ENCODE assay signal across 8 cellular contexts in genomic region chr22:17773606-17774205, GRCh38. TPM values are rescaled to one million over a fixed set of nuclear protein-coding genes. Genes with fewer than 3 reads are reported as not detected.
A peak's percentile ranks its signal among the peaks of the same experiment; 100 is the strongest.
DNase-seq lines count a peak whose midpoint lies in the region; TF ChIP-seq lines count a peak whose summit lies in the region.

No MANE protein-coding gene starts in this region.

- TF ChIP-seq CTCF in endodermal cell (conservative IDR thresholded peaks at IDR 0.05) = no peak

- WGBS in endodermal cell (ENCODE audit: insufficient coverage in 1 of 2, insufficient read length in 1 of 2), 2 experiments = 0 to 4% methylated on average over 12 to 40 of the region's 47 CpGs

- H3K27ac ChIP-seq in endodermal cell (ENCODE audit: low read depth, low read length) (peak overlapping the region; percentile 81), substantia nigra (ENCODE audit: low read depth, low read length, poor library complexity, severe bottlenecking) (peak overlapping the region; percentile 51)

- H3K9me3 ChIP-seq in HAP-1 (no peaks in the 10 kb centered on the region), endodermal cell (ENCODE audit: control insufficient read depth, low read length) (no peaks in the 10 kb centered on the region)

- peak overlapping the region; percentile 64 for H3K9ac ChIP-seq in endodermal cell (ENCODE audit: extremely low read depth, low read length, poor library complexity, severe bottlenecking)

- in situ Hi-C loops in HAP-1 (cut with MboI; ENCODE audit: low sequenced_read_pairs) = no loop called here

- no peaks in the 10 kb centered on the region for H3K27me3 ChIP-seq in HAP-1 (ENCODE audit: low read depth)
- H3K27me3 ChIP-seq in endodermal cell (ENCODE audit: control insufficient read depth, insufficient read depth, low read length, poor library complexity, severe bottlenecking) = peaks cover 11% of the 10 kb centered on the region

- no peaks in the 10 kb centered on the region for H3K36me3 ChIP-seq in HAP-1 (replicated peaks)
- H3K36me3 ChIP-seq in endodermal cell (ENCODE audit: control insufficient read depth, insufficient read depth, low read length) = no peaks in the 10 kb centered on the region

- H3K9me3 Mint-ChIP-seq in endodermal cell = no peaks in the 10 kb centered on the region

- peaks cover 5% of the 10 kb centered on the region for H3K4me1 ChIP-seq in HAP-1
- H3K4me1 ChIP-seq in endodermal cell (ENCODE audit: control insufficient read depth, insufficient read depth, low read length) = no peaks in the 10 kb centered on the region

- DNase-seq in DMS153 (lab: John Stamatoyannopoulos, UW) = peak; percentile 33
- peak; percentile 61 to 84 for DNase-seq in HAP-1 (ENCODE audit: low spot score in 2 of 2)
- DNase-seq in NCI-H2227 (lab: John Stamatoyannopoulos, UW; ENCODE audit: unreplicated experiment) = peak; percentile 68
- DNase-seq in activated CD8-positive, alpha-beta memory T cell treated with anti-CD3 and anti-CD28 coated beads for 24 hours = peak; percentile 84
- peak; percentile 90 for DNase-seq in endodermal cell
- peak; percentile 81 for DNase-seq in myocyte (ENCODE audit: low read depth)
- DNase-seq in substantia nigra (lab: John Stamatoyannopoulos, UW) = peak in 18 of 49 donors; percentile 22 to 82 (median 44)
- no peak for DNase-seq in NCI-H1694 treated with DMSO at 0.1 percent for 48 hours (lab: John Stamatoyannopoulos, UW)

- H3K27me3 Mint-ChIP-seq in endodermal cell (ENCODE audit: insufficient read depth) = peaks cover 20% of the 10 kb centered on the region

- H3K4me1 Mint-ChIP-seq in endodermal cell = peaks cover 5% of the 10 kb centered on the region

- H3K36me3 Mint-ChIP-seq in endodermal cell (ENCODE audit: low read depth) = no peaks in the 10 kb centered on the region

- H3K27ac Mint-ChIP-seq in endodermal cell = no peak overlapping the region

- H3K4me3 Mint-ChIP-seq in endodermal cell = peak overlapping the region; percentile 63

- H3K4me3 ChIP-seq in HAP-1 (peak overlapping the region; percentile 39), endodermal cell (ENCODE audit: low read length) (peak overlapping the region; percentile 79)

RNA-seq across cellular contexts. Expression of gene BID, which starts 0.6 kb away (rescaled TPM):
- total RNA-seq in endodermal cell (10 to 100 TPM; 20.1 to 24.4 TPM), myocyte (44.6 and 62.7 TPM in 2 replicates)
- 22.8 TPM for polyA plus RNA-seq in endodermal cell (2013, experiment 1 of 2)
- 19.1 TPM for polyA plus RNA-seq in endodermal cell (2013, experiment 2 of 2)
- 33.1 TPM for polyA plus RNA-seq in myocyte (2012)
